In the genomic region with DNA sequence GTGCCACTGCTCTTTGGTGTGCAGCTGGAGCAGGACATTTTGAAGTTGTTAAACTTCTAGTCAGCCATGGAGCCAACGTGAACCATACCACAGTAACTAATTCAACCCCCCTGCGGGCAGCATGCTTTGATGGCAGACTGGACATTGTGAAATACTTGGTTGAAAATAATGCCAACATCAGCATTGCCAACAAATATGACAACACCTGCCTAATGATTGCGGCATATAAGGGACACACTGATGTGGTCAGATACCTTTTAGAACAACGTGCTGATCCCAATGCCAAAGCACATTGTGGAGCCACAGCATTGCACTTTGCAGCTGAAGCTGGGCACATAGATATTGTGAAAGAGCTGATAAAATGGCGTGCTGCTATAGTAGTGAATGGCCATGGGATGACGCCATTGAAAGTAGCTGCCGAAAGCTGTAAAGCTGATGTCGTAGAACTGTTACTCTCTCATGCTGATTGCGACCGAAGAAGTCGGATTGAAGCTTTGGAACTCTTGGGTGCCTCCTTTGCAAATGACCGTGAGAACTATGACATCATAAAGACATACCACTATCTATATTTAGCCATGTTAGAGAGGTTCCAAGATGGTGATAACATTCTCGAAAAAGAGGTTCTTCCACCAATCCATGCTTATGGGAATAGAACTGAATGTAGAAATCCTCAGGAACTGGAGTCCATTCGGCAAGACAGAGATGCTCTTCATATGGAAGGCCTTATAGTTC, we compare ENCODE assay signal across 1 cellular context.
TF ChIP-seq lines count a peak whose summit lies in the region.

No MANE protein-coding gene starts in this region.

TF ChIP-seq in HEK293, 187 proteins besides CTCF, POLR2A, EP300 and RAD21 (continued from another document):
- no peak for TF ChIP-seq ZNF302 (tag by site-specific recombination; IDR thresholded peaks at IDR 0.05; ENCODE audit: low read depth)
